12 cellular contexts compared by ENCODE assay signal in genomic region chr18:59386909-59387515, GRCh38.
"Had no signal": no experiment of that assay in that cellular context is flagged by ENCODE, and none has a peak within 500 bp of the region (broad histone marks: within the 10 kb centered on the region; RNA-seq: fewer than 3 reads in every experiment).

No MANE protein-coding gene starts in this region.

- H3K9me3 Mint-ChIP-seq: activated naive CD4-positive, alpha-beta T cell treated with anti-CD3 and anti-CD28 coated beads, Interleukin-2, amount 50 U/mL, for 24 hours; immature natural killer cell; naive B cell; stimulated activated memory B cell treated with anti-CD40 and anti-IgM and Interleukin-4, amounts not matched to agents 10 μg/mL and 1 μg/mL and 100 μg/mL, for 72 hours; T-helper 1 cell treated with Interleukin-12 subunit alpha and Interleukin-12 subunit beta and Interleukin-4 antibody, amounts not matched to agents 30 μg/mL and 1 μg/mL, for 36 hours had no signal

- H3K4me1 ChIP-seq: body of pancreas, right lobe of liver, tibial artery had no signal

- H3K27me3 Mint-ChIP-seq: stimulated activated memory B cell treated with anti-CD40 and anti-IgM and Interleukin-4, amounts not matched to agents 10 μg/mL and 1 μg/mL and 100 μg/mL, for 72 hours had no signal

- H3K36me3 Mint-ChIP-seq: activated naive CD4-positive, alpha-beta T cell treated with anti-CD3 and anti-CD28 coated beads, Interleukin-2, amount 50 U/mL, for 24 hours; immature natural killer cell; naive B cell; stimulated activated memory B cell treated with anti-CD40 and anti-IgM and Interleukin-4, amounts not matched to agents 10 μg/mL and 1 μg/mL and 100 μg/mL, for 72 hours had no signal

- H3K27me3 ChIP-seq: body of pancreas, right lobe of liver, tibial artery had no signal

- ATAC-seq: body of pancreas; left colon; stimulated activated memory B cell treated with anti-CD40 and anti-IgM and Interleukin-4, amounts not matched to agents 10 μg/mL and 1 μg/mL and 100 μg/mL, for 72 hours had no signal

- H3K4me1 Mint-ChIP-seq: activated naive CD4-positive, alpha-beta T cell treated with anti-CD3 and anti-CD28 coated beads, Interleukin-2, amount 50 U/mL, for 24 hours; immature natural killer cell; naive B cell; stimulated activated memory B cell treated with anti-CD40 and anti-IgM and Interleukin-4, amounts not matched to agents 10 μg/mL and 1 μg/mL and 100 μg/mL, for 72 hours had no signal

- H3K9me3 ChIP-seq: body of pancreas, right lobe of liver, tibial artery had no signal

- H3K4me3 Mint-ChIP-seq: activated naive CD4-positive, alpha-beta T cell treated with anti-CD3 and anti-CD28 coated beads, Interleukin-2, amount 50 U/mL, for 24 hours; immature natural killer cell; naive B cell; stimulated activated memory B cell treated with anti-CD40 and anti-IgM and Interleukin-4, amounts not matched to agents 10 μg/mL and 1 μg/mL and 100 μg/mL, for 72 hours; T-helper 1 cell treated with Interleukin-12 subunit alpha and Interleukin-12 subunit beta and Interleukin-4 antibody, amounts not matched to agents 30 μg/mL and 1 μg/mL, for 36 hours had no signal

- H3K27ac ChIP-seq: body of pancreas, right lobe of liver, tibial artery had no signal

- H3K36me3 ChIP-seq: right lobe of liver, tibial artery had no signal

- H3K27ac Mint-ChIP-seq: activated naive CD4-positive, alpha-beta T cell treated with anti-CD3 and anti-CD28 coated beads, Interleukin-2, amount 50 U/mL, for 24 hours; immature natural killer cell; naive B cell; progenitor cell of endocrine pancreas; stimulated activated memory B cell treated with anti-CD40 and anti-IgM and Interleukin-4, amounts not matched to agents 10 μg/mL and 1 μg/mL and 100 μg/mL, for 72 hours; T-helper 1 cell treated with Interleukin-12 subunit alpha and Interleukin-12 subunit beta and Interleukin-4 antibody, amounts not matched to agents 30 μg/mL and 1 μg/mL, for 36 hours had no signal

- DNase-seq: body of pancreas; effector memory CD4-positive, alpha-beta T cell; immature natural killer cell; left colon; naive B cell; right lobe of liver; tibial artery had no signal

- H3K4me3 ChIP-seq: body of pancreas, lung, right lobe of liver, tibial artery had no signal
